8 cellular contexts compared by ENCODE assay signal in genomic region chr6:26017567-26017966, GRCh38. TPM values are rescaled to one million over a fixed set of nuclear protein-coding genes. Genes with fewer than 3 reads are reported as not detected.
A peak's percentile ranks its signal among the peaks of the same experiment; 100 is the strongest.
DNase-seq lines count a peak whose midpoint lies in the region; ATAC-seq and TF ChIP-seq lines count a peak whose summit lies in the region.

No MANE protein-coding gene starts in this region.

- H3K27me3 ChIP-seq in hepatocyte = no peaks in the 10 kb centered on the region

- H3K9me3 ChIP-seq in hepatocyte (ENCODE audit: low read depth) = no peaks in the 10 kb centered on the region

- no peaks in the 10 kb centered on the region for H3K9me2 ChIP-seq in hepatocyte (replicated peaks; ENCODE audit: insufficient read depth)

- no peak overlapping the region for H3K4me2 ChIP-seq in hepatocyte

- WGBS in hepatocyte (ENCODE audit: low lambda C conversion rate, missing lambda C conversion rate) = 89% methylated on average over 21 of the region's 21 CpGs

- no peak for ATAC-seq in GM18907 (IDR thresholded peaks at IDR 0.05; ENCODE audit: unreplicated experiment)
- ATAC-seq in HG02852 (IDR thresholded peaks at IDR 0.05; ENCODE audit: unreplicated experiment) = no peak

- no peaks in the 10 kb centered on the region for H3K36me3 ChIP-seq in hepatocyte (replicated peaks; ENCODE audit: insufficient read depth, low read depth)

- no peaks in the 10 kb centered on the region for H3K79me2 ChIP-seq in hepatocyte

- no peak overlapping the region for H2AFZ ChIP-seq in hepatocyte

- DNase-seq in GM03348 (ENCODE audit: low spot score) (peak; percentile 70), caudate nucleus (lab: John Stamatoyannopoulos, UW) (peak in 52 of 61 donors; percentile 9 to 87 (median 44)), kidney glomerular epithelial cell (lab: John Stamatoyannopoulos, UW) (peak; percentile 83), hepatocyte (ENCODE audit: low spot score) (no peak)
- peak; percentile 62 for DNase-seq in activated CD4-positive, alpha-beta T cell treated with anti-CD3 and anti-CD28 coated beads for 1 hour
- peak; percentile 85 for DNase-seq in stimulated activated CD4-positive, alpha-beta T cell treated with anti-CD3 and anti-CD28 coated beads, Interleukin-4, amount 100 ng/mL, for 1 hour

- H4K20me1 ChIP-seq in hepatocyte (ENCODE audit: insufficient read depth, poor library complexity, severe bottlenecking) = no peaks in the 10 kb centered on the region

- H3K4me1 ChIP-seq in hepatocyte (ENCODE audit: insufficient read depth) = no peaks in the 10 kb centered on the region

- H3K27ac ChIP-seq in caudate nucleus (ENCODE audit: low read depth, low read length) (peak overlapping the region; percentile 52), hepatocyte (no peak overlapping the region)

- TF ChIP-seq CTCF in hepatocyte (IDR thresholded peaks at IDR 0.05; ENCODE audit: poor library complexity) = no peak

- no peak overlapping the region for H3K4me3 ChIP-seq in hepatocyte

RNA-seq across cellular contexts. Expression of gene TRIM38, which starts 55.0 kb away (rescaled TPM):
- total RNA-seq in hepatocyte = 7.9 and 8.6 TPM in 2 replicates
- 3.2 and 5.2 TPM in 2 replicates for polyA plus RNA-seq in hepatocyte
